ENCODE assay signal across 23 cellular contexts in genomic region chr1:102431253-102431652, GRCh38.
DNase-seq lines count a peak whose midpoint lies in the region; ATAC-seq, FAIRE-seq and TF ChIP-seq lines count a peak whose summit lies in the region.
"Had no signal": no experiment of that assay in that cellular context is flagged by ENCODE, and none has a peak within 500 bp of the region (broad histone marks: within the 10 kb centered on the region; RNA-seq: fewer than 3 reads in every experiment).

No MANE protein-coding gene starts in this region.

- H3K4me1 Mint-ChIP-seq in naive thymus-derived CD8-positive, alpha-beta T cell = no peaks in the 10 kb centered on the region
- H3K4me1 Mint-ChIP-seq: CD14-positive monocyte; CD4-positive, alpha-beta memory T cell; CD4-positive, CD25-positive, alpha-beta regulatory T cell; CD8-positive, alpha-beta memory T cell had no signal

- H3K4me3 Mint-ChIP-seq in naive thymus-derived CD8-positive, alpha-beta T cell = no peak overlapping the region
- H3K4me3 Mint-ChIP-seq: CD14-positive monocyte; CD4-positive, alpha-beta memory T cell; CD4-positive, CD25-positive, alpha-beta regulatory T cell; CD8-positive, alpha-beta memory T cell had no signal

- no peak for TF ChIP-seq POLR2A in GM12891 (IDR thresholded peaks at IDR 0.05; ENCODE audit: low read depth, low read length)

- H3K27me3 Mint-ChIP-seq in naive thymus-derived CD8-positive, alpha-beta T cell = no peaks in the 10 kb centered on the region
- H3K27me3 Mint-ChIP-seq: CD4-positive, alpha-beta memory T cell; CD4-positive, CD25-positive, alpha-beta regulatory T cell; CD8-positive, alpha-beta memory T cell had no signal

- ATAC-seq in GM18868 (IDR thresholded peaks at IDR 0.05; ENCODE audit: unreplicated experiment) (peak; percentile 27), SK-N-SH treated with all-trans-retinoic acid at 6 μM for 48 hours (no peak)
- no peak for ATAC-seq in naive thymus-derived CD8-positive, alpha-beta T cell

- no peak for DNase-seq in GM12891 (ENCODE audit: insufficient read length, low spot score)
- DNase-seq in naive thymus-derived CD8-positive, alpha-beta T cell = no peak
- no peak for DNase-seq in NCI-H1092 (lab: John Stamatoyannopoulos, UW)
- DNase-seq: 8988T; ACHN; BE2C; C1 segment of cervical spinal cord; CD4-positive, alpha-beta memory T cell; CD4-positive, CD25-positive, alpha-beta regulatory T cell; CD8-positive, alpha-beta memory T cell; COR-L47; DMS 273 treated with DMSO at 0.1 percent for 48 hours; DMS153; DMS53; DMS79; DND-41; EL; GDM1 had no signal

- no peaks in the 10 kb centered on the region for H3K36me3 Mint-ChIP-seq in naive thymus-derived CD8-positive, alpha-beta T cell
- H3K36me3 Mint-ChIP-seq: CD14-positive monocyte; CD4-positive, alpha-beta memory T cell; CD4-positive, CD25-positive, alpha-beta regulatory T cell; CD8-positive, alpha-beta memory T cell had no signal

- peaks cover 0 to 18% (median 0%) of the 10 kb centered on the region in 9 donors for H3K9me3 Mint-ChIP-seq in naive thymus-derived CD8-positive, alpha-beta T cell

- no peak for FAIRE-seq in GM12891 (lab: Jason Lieb, UNC)
- FAIRE-seq: A204.1, GM19239 had no signal

- POLR2A ChIA-PET in naive thymus-derived CD8-positive, alpha-beta T cell (lab: Charles Lee) = no interaction called here

- no peak overlapping the region for H3K27ac Mint-ChIP-seq in naive thymus-derived CD8-positive, alpha-beta T cell
- H3K27ac Mint-ChIP-seq: CD14-positive monocyte; CD4-positive, CD25-positive, alpha-beta regulatory T cell; CD8-positive, alpha-beta memory T cell had no signal

TF ChIP-seq in GM12891, 5 proteins besides CTCF, POLR2A, EP300 and RAD21:
- no peak for TF ChIP-seq POLR2AphosphoS5 (IDR thresholded peaks at IDR 0.05; ENCODE audit: low read depth, low read length)
- TF ChIP-seq SPI1 (IDR thresholded peaks at IDR 0.05; ENCODE audit: low read depth, low read length) = peak; percentile 60
- no peak for TF ChIP-seq TAF1 (IDR thresholded peaks at IDR 0.05; ENCODE audit: low read depth, low read length)

TF ChIP-seq in SK-N-SH treated with all-trans-retinoic acid at 6 μM for 48 hours, 23 proteins besides CTCF, POLR2A, EP300 and RAD21:
- no peak for TF ChIP-seq TSHZ2 (CRISPR knock-in tag; IDR thresholded peaks at IDR 0.05)
- TF ChIP-seq ESRRG (CRISPR knock-in tag; IDR thresholded peaks at IDR 0.05) = no peak
- TF ChIP-seq, protein P1, sequence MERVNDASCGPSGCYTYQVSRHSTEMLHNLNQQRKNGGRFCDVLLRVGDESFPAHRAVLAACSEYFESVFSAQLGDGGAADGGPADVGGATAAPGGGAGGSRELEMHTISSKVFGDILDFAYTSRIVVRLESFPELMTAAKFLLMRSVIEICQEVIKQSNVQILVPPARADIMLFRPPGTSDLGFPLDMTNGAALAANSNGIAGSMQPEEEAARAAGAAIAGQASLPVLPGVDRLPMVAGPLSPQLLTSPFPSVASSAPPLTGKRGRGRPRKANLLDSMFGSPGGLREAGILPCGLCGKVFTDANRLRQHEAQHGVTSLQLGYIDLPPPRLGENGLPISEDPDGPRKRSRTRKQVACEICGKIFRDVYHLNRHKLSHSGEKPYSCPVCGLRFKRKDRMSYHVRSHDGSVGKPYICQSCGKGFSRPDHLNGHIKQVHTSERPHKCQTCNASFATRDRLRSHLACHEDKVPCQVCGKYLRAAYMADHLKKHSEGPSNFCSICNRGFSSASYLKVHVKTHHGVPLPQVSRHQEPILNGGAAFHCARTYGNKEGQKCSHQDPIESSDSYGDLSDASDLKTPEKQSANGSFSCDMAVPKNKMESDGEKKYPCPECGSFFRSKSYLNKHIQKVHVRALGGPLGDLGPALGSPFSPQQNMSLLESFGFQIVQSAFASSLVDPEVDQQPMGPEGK (CRISPR knock-in tag; IDR thresholded peaks at IDR 0.05; ENCODE audit: borderline replicate concordance) = no peak
- no peak for TF ChIP-seq ZNF8 (CRISPR knock-in tag; IDR thresholded peaks at IDR 0.05)
- no peak for TF ChIP-seq ZC3H10 (CRISPR knock-in tag; IDR thresholded peaks at IDR 0.05)
- TF ChIP-seq CREB5 (CRISPR knock-in tag; IDR thresholded peaks at IDR 0.05; ENCODE audit: low read depth) = no peak
- no peak for TF ChIP-seq ARNTL (CRISPR knock-in tag; IDR thresholded peaks at IDR 0.05; ENCODE audit: borderline replicate concordance, low read depth)
- no peak for TF ChIP-seq BACH2 (CRISPR knock-in tag; IDR thresholded peaks at IDR 0.05; ENCODE audit: borderline replicate concordance)
- no peak for TF ChIP-seq SNAI2 (CRISPR knock-in tag; IDR thresholded peaks at IDR 0.05)
- TF ChIP-seq ZNF565 (CRISPR knock-in tag; conservative IDR thresholded peaks at IDR 0.05; ENCODE audit: low read depth) = no peak
- no peak for TF ChIP-seq POU6F1 (CRISPR knock-in tag; IDR thresholded peaks at IDR 0.05; ENCODE audit: borderline replicate concordance, low read depth)
- TF ChIP-seq ZFP30 (CRISPR knock-in tag; IDR thresholded peaks at IDR 0.05) = no peak
- no peak for TF ChIP-seq PPARA (CRISPR knock-in tag; IDR thresholded peaks at IDR 0.05; ENCODE audit: borderline replicate concordance)
- TF ChIP-seq GLIS3 (CRISPR knock-in tag; IDR thresholded peaks at IDR 0.05) = no peak
- TF ChIP-seq ZNF70 (CRISPR knock-in tag; IDR thresholded peaks at IDR 0.05) = no peak
- TF ChIP-seq, protein P2, sequence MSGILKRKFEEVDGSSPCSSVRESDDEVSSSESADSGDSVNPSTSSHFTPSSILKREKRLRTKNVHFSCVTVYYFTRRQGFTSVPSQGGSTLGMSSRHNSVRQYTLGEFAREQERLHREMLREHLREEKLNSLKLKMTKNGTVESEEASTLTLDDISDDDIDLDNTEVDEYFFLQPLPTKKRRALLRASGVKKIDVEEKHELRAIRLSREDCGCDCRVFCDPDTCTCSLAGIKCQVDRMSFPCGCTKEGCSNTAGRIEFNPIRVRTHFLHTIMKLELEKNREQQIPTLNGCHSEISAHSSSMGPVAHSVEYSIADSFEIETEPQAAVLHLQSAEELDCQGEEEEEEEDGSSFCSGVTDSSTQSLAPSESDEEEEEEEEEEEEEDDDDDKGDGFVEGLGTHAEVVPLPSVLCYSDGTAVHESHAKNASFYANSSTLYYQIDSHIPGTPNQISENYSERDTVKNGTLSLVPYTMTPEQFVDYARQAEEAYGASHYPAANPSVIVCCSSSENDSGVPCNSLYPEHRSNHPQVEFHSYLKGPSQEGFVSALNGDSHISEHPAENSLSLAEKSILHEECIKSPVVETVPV (CRISPR knock-in tag; IDR thresholded peaks at IDR 0.05) = no peak
- no peak for TF ChIP-seq RARB (CRISPR knock-in tag; IDR thresholded peaks at IDR 0.05)
